1 cellular context compared by ENCODE assay signal in genomic region chr9:88889386-88889785, GRCh38.
TF ChIP-seq lines count a peak whose summit lies in the region.

No MANE protein-coding gene starts in this region.

TF ChIP-seq in endothelial cell of umbilical vein, 7 proteins besides CTCF, POLR2A, EP300 and RAD21 (continued from another document):
- TF ChIP-seq JUN (IDR thresholded peaks at IDR 0.05; ENCODE audit: borderline replicate concordance, insufficient read depth, insufficient read length, low read depth) (no peak), POLR2AphosphoS5 (IDR thresholded peaks at IDR 0.05; ENCODE audit: insufficient read depth, low read depth, low read length) (no peak), EZH2 (IDR thresholded peaks at IDR 0.05; ENCODE audit: borderline replicate concordance, low read depth, low read length, severe bottlenecking) (no peak), FOS (IDR thresholded peaks at IDR 0.05; ENCODE audit: borderline replicate concordance, insufficient read depth, low read length) (no peak), MYC (IDR thresholded peaks at IDR 0.05; ENCODE audit: low read depth, low read length) (no peak)
